In the genomic region with DNA sequence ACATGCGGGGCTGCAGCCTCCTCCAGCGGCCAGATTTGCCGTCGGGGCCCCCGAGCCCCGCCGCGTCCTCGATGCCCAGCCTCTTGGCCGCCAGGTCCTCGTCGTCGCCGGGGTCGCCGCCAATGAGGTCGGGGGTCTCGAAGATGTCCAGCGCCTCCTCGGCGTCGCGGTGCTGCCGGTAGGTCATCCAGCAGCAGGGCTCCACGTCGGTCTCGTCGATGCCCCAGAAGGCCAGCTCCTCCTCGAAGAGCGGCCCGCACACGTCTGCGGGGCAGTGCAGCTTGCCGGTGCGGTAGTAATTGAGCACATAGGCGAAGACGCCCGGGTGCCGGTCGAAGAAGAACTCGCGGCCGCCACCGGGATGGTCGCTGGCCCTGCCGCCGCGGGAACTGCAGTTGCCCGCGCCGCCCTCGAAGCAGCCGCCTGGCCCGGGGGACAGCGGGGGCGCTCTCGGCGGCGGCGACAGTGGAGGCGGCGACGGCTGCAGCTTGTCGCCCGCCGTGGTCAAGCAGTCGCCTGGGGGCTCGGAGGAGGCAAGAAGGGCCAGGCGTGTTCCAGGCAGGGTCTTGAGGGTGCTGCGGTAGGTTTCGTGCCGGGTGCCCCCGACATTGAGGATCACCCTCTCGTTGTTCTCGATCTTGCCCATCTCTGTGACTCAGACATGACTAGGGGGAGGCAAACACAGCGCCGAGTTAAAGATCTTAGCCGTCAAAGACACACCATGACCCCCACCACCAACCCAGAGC, we compare ENCODE assay signal across 17 cellular contexts. TPM values are rescaled to one million over a fixed set of nuclear protein-coding genes. Genes with fewer than 3 reads are reported as not detected.
DNase-seq lines count a peak whose midpoint lies in the region; ATAC-seq and TF ChIP-seq lines count a peak whose summit lies in the region.
"Had no signal": no experiment of that assay in that cellular context is flagged by ENCODE, and none has a peak within 500 bp of the region (broad histone marks: within the 10 kb centered on the region; RNA-seq: fewer than 3 reads in every experiment).

No MANE protein-coding gene starts in this region.

- peak; percentile 66 for DNase-seq in SK-N-SH
- peak; percentile 54 for DNase-seq in iPS-NIHi11 (ENCODE audit: low spot score)
- no peak for DNase-seq in stimulated activated effector memory CD8-positive, alpha-beta T cell treated with anti-CD3 and anti-CD28 coated beads, Interleukin-12 subunit alpha, Interleukin-12 subunit beta, amount 100 ng/mL, for 72 hours (ENCODE audit: low spot score in 2 of 2)
- no peak for DNase-seq in tibial nerve (ENCODE audit: low spot score in 2 of 2)
- DNase-seq: activated CD4-positive, alpha-beta T cell treated with anti-CD3 and anti-CD28 coated beads for 48 hours; MV-4-11; NK-92 treated with Interleukin-12 subunit alpha and Interleukin-12 subunit beta, amount 100 ng/mL, for 24 hours; SIG-M5; stomach; T1000 had no signal

- no peak overlapping the region for H3K9ac ChIP-seq in SK-N-SH

- no peaks in the 10 kb centered on the region; the same call in 1 of the 2 replicates for H3K9me3 ChIP-seq in SK-N-SH
- no peaks in the 10 kb centered on the region for H3K9me3 ChIP-seq in tibial nerve

- TF ChIP-seq POLR2A in tibial nerve (IDR thresholded peaks at IDR 0.05) = no peak

- CTCF ChIA-PET in SK-N-SH (lab: Yijun Ruan, JAX) = no interaction called here

- ATAC-seq in SK-N-SH treated with all-trans-retinoic acid at 6 μM for 48 hours (no peak), GM18867 (IDR thresholded peaks at IDR 0.05; ENCODE audit: unreplicated experiment) (no peak), GM21576 (IDR thresholded peaks at IDR 0.05; ENCODE audit: unreplicated experiment) (no peak)
- peak; percentile 40 for ATAC-seq in stimulated activated effector memory CD8-positive, alpha-beta T cell treated with anti-CD3 and anti-CD28 coated beads, Interleukin-12 subunit alpha, Interleukin-12 subunit beta, amount 100 ng/mL, for 72 hours

- H3K27ac Mint-ChIP-seq in stimulated activated effector memory CD8-positive, alpha-beta T cell treated with anti-CD3 and anti-CD28 coated beads, Interleukin-12 subunit alpha, Interleukin-12 subunit beta, amount 100 ng/mL, for 72 hours = no peak overlapping the region

- TF ChIP-seq EP300 in SK-N-SH (IDR thresholded peaks at IDR 0.05; ENCODE audit: borderline replicate concordance in 1 of 2, low read depth in 1 of 2, low read length in 1 of 2) (no peak), tibial nerve (IDR thresholded peaks at IDR 0.05) (no peak)

- no peaks in the 10 kb centered on the region for H3K79me2 ChIP-seq in SK-N-SH (ENCODE audit: insufficient read depth)

- no peak overlapping the region for H3K4me3 Mint-ChIP-seq in stimulated activated effector memory CD8-positive, alpha-beta T cell treated with anti-CD3 and anti-CD28 coated beads, Interleukin-12 subunit alpha, Interleukin-12 subunit beta, amount 100 ng/mL, for 72 hours

- TF ChIP-seq RAD21 in SK-N-SH (IDR thresholded peaks at IDR 0.05; ENCODE audit: low read length) = no peak

- no peak overlapping the region for H3K4me2 ChIP-seq in SK-N-SH

- H3K4me1 Mint-ChIP-seq in stimulated activated effector memory CD8-positive, alpha-beta T cell treated with anti-CD3 and anti-CD28 coated beads, Interleukin-12 subunit alpha, Interleukin-12 subunit beta, amount 100 ng/mL, for 72 hours = peaks cover 8% of the 10 kb centered on the region

- no peaks in the 10 kb centered on the region for H4K20me1 ChIP-seq in SK-N-SH (ENCODE audit: insufficient read depth)

- no peak for TF ChIP-seq CTCF in SK-N-SH (IDR thresholded peaks at IDR 0.05)
- TF ChIP-seq CTCF in tibial nerve (IDR thresholded peaks at IDR 0.05) = no peak

- H3F3A ChIP-seq in SK-N-SH (replicated peaks; ENCODE audit: insufficient read depth) = no peaks in the 10 kb centered on the region

- POLR2A ChIA-PET in SK-N-SH (lab: Yijun Ruan, JAX) = no interaction called here

- no peak overlapping the region for H2AFZ ChIP-seq in SK-N-SH (ENCODE audit: low read depth)

- H3K4me3 ChIP-seq in SK-N-SH (ENCODE audit: low read depth in 2 of 2, low read length in 1 of 2) = no peak overlapping the region
- no peak overlapping the region for H3K4me3 ChIP-seq in tibial nerve
- H3K4me3 ChIP-seq: stomach had no signal

- peaks cover 2% of the 10 kb centered on the region for H3K9me3 Mint-ChIP-seq in stimulated activated effector memory CD8-positive, alpha-beta T cell treated with anti-CD3 and anti-CD28 coated beads, Interleukin-12 subunit alpha, Interleukin-12 subunit beta, amount 100 ng/mL, for 72 hours

- H3K27ac ChIP-seq in SK-N-SH (ENCODE audit: low read depth in 2 of 2, low read length in 1 of 2) (no peak overlapping the region), angular gyrus (ENCODE audit: low read depth, low read length) (peak overlapping the region; percentile 88), tibial nerve (no peak overlapping the region)
- H3K27ac ChIP-seq: stomach had no signal

- no peaks in the 10 kb centered on the region for H3K9me2 ChIP-seq in SK-N-SH

- 29% methylated on average over 9 of the region's 78 CpGs for WGBS in SK-N-SH (ENCODE audit: low lambda C conversion rate)
- WGBS in tibial nerve, 2 donors = 0 to 5% methylated on average over 14 to 22 of the region's 78 CpGs

- H3K27me3 ChIP-seq in SK-N-SH (ENCODE audit: insufficient read depth) = peaks cover 28% of the 10 kb centered on the region; the same call in 1 of the 2 replicates
- H3K27me3 ChIP-seq in tibial nerve = peaks cover 0 to 42% of the 10 kb centered on the region in 2 donors

- H3K36me3 ChIP-seq in SK-N-SH (replicated peaks in 1 of 2; ENCODE audit: control insufficient read depth in 1 of 2, insufficient read depth in 2 of 2, low read length in 1 of 2) (no peaks in the 10 kb centered on the region), tibial nerve (no peaks in the 10 kb centered on the region)
- H3K36me3 ChIP-seq: stomach had no signal

- H3K36me3 Mint-ChIP-seq in stimulated activated effector memory CD8-positive, alpha-beta T cell treated with anti-CD3 and anti-CD28 coated beads, Interleukin-12 subunit alpha, Interleukin-12 subunit beta, amount 100 ng/mL, for 72 hours = no peaks in the 10 kb centered on the region

- H3K4me1 ChIP-seq in SK-N-SH (ENCODE audit: control insufficient read depth in 1 of 2, insufficient read depth in 2 of 2, low read depth in 1 of 2, low read length in 1 of 2) = no peaks in the 10 kb centered on the region; a peak in 1 of 4 replicates
- peaks cover 0 to 19% (median 0%) of the 10 kb centered on the region in 4 donors for H3K4me1 ChIP-seq in tibial nerve

TF ChIP-seq in SK-N-SH, 30 proteins besides CTCF, POLR2A, EP300 and RAD21 (continues in another document):
- TF ChIP-seq SMC3 (IDR thresholded peaks at IDR 0.05; ENCODE audit: low read depth, low read length) (no peak), NRF1 (IDR thresholded peaks at IDR 0.05; ENCODE audit: low read depth, low read length) (no peak), GATA2 (CRISPR knock-in tag; IDR thresholded peaks at IDR 0.05) (no peak), FOXJ3 (CRISPR knock-in tag; IDR thresholded peaks at IDR 0.05) (no peak), USF2 (IDR thresholded peaks at IDR 0.05; ENCODE audit: borderline replicate concordance, low read depth, low read length) (no peak), MEF2A (IDR thresholded peaks at IDR 0.05; ENCODE audit: borderline replicate concordance, low read depth) (no peak), YY1 (IDR thresholded peaks at IDR 0.05; ENCODE audit: low read depth) (no peak)
- TF ChIP-seq, protein P1, sequence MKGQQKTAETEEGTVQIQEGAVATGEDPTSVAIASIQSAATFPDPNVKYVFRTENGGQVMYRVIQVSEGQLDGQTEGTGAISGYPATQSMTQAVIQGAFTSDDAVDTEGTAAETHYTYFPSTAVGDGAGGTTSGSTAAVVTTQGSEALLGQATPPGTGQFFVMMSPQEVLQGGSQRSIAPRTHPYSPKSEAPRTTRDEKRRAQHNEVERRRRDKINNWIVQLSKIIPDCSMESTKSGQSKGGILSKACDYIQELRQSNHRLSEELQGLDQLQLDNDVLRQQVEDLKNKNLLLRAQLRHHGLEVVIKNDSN (IDR thresholded peaks at IDR 0.05; ENCODE audit: borderline replicate concordance, low read depth) = no peak

TF ChIP-seq in SK-N-SH treated with all-trans-retinoic acid at 6 μM for 48 hours, 23 proteins besides CTCF, POLR2A, EP300 and RAD21 (continues in another document):
- TF ChIP-seq PPARA (CRISPR knock-in tag; IDR thresholded peaks at IDR 0.05; ENCODE audit: borderline replicate concordance) (no peak), ZNF8 (CRISPR knock-in tag; IDR thresholded peaks at IDR 0.05) (no peak), ZFP3 (CRISPR knock-in tag; IDR thresholded peaks at IDR 0.05) (no peak), TSHZ2 (CRISPR knock-in tag; IDR thresholded peaks at IDR 0.05) (no peak)

RNA-seq across cellular contexts. Expression of gene KCNC2, which starts 2.1 kb away (rescaled TPM):
- polyA plus RNA-seq in SK-N-SH (2012; rRNA removed) = not detected in 2 replicates
- not detected in 2 replicates for polyA plus RNA-seq in SK-N-SH (2012; cell fraction: cytosol; rRNA removed)
- not detected in 2 replicates for polyA plus RNA-seq in SK-N-SH (2012; cell fraction: nucleus; rRNA removed)
- 1 to 10 TPM in 1 of 4 donors, under 1 TPM in 1, not detected in 2; 0.30 to 1.5 TPM for total RNA-seq in tibial nerve
- total RNA-seq: dermis microvascular lymphatic vessel endothelial cell, HT1080 had no signal
- polyA plus RNA-seq: keratinocyte, stomach had no signal

Comparison
In these comparisons a context has a peak if more than half of its experiments do, and no peak if none do; other contexts are left out.
1. DNase-seq: peak in SK-N-SH (single experiment) and iPS-NIHi11 (single experiment); none in stimulated activated effector memory CD8-positive, alpha-beta T cell treated with anti-CD3 and anti-CD28 coated beads, Interleukin-12 subunit alpha, Interleukin-12 subunit beta, amount 100 ng/mL, for 72 hours (0 of 2) and tibial nerve (0 of 2).